In the genomic region with DNA sequence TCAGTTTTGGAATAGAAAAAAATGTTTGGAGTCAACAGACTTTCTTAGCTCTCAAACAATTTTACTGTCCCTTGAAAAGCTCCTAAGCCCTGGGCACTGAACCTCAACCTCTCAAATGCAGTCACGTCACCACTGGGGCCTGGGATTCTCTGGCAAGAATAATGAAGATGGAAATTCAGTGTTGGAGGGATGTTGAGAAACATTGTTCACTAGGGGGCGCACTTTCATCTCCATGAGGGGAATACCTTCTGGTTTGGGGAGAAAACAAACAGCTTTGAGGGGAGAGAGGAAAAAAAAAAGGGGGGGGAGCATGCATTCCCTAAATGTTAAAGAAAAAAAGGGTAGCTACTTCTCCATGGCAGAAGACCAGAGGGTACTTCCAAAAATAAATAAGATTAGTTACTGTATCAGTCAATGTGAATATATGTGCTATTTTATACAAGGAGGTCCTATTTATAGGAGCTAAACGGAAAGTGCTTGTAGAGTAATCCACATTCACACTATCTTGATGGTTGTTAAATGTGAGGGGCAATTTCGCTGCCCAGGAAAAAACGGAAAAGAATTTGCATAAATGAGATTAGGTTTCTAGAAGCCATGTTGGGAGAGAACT, we compare ENCODE assay signal across 1 cellular context.
TF ChIP-seq lines count a peak whose summit lies in the region.

No MANE protein-coding gene starts in this region.

TF ChIP-seq in GM12878, 131 proteins besides CTCF, POLR2A, EP300 and RAD21:
- TF ChIP-seq, protein P1, sequence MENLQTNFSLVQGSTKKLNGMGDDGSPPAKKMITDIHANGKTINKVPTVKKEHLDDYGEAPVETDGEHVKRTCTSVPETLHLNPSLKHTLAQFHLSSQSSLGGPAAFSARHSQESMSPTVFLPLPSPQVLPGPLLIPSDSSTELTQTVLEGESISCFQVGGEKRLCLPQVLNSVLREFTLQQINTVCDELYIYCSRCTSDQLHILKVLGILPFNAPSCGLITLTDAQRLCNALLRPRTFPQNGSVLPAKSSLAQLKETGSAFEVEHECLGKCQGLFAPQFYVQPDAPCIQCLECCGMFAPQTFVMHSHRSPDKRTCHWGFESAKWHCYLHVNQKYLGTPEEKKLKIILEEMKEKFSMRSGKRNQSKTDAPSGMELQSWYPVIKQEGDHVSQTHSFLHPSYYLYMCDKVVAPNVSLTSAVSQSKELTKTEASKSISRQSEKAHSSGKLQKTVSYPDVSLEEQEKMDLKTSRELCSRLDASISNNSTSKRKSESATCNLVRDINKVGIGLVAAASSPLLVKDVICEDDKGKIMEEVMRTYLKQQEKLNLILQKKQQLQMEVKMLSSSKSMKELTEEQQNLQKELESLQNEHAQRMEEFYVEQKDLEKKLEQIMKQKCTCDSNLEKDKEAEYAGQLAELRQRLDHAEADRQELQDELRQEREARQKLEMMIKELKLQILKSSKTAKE (IDR thresholded peaks at IDR 0.05; ENCODE audit: low read depth, poor library complexity, severe bottlenecking) = peak; percentile 21
- no peak for TF ChIP-seq RB1 (IDR thresholded peaks at IDR 0.05; ENCODE audit: borderline replicate concordance)
- TF ChIP-seq YY1 (IDR thresholded peaks at IDR 0.05; ENCODE audit: low read depth, low read length) = peak; percentile 27; the same call in 1 of the 2 replicates
- peak; percentile 79 for TF ChIP-seq SMC3 (IDR thresholded peaks at IDR 0.05; ENCODE audit: borderline replicate concordance, low read length)
